ENCODE assay signal across 30 cellular contexts in the genomic region with DNA sequence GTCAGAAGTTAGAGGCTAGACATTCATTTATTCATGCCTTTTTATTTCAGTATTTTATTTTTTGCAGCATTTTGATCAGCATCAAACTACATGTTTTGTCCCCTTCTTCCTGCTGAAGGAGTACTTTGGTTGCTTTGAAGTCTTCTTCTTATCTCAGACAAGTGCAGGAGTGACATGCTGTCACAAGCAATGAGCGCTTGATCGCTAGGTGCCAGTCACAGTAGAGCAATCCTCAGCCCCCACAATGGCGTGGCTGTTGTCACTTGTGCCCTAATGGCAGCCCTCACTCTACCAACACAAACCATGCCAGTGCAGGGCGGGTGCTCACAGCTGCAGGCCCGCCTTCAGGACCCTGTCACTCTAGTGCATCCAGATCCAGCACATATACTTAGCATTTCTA.
"Had no signal": no experiment of that assay in that cellular context is flagged by ENCODE, and none has a peak within 500 bp of the region (broad histone marks: within the 10 kb centered on the region; RNA-seq: fewer than 3 reads in every experiment).

No MANE protein-coding gene starts in this region.

- H3K9me3 Mint-ChIP-seq: activated CD4-positive, alpha-beta memory T cell treated with anti-CD3 and anti-CD28 coated beads, Interleukin-2, amount 10 ng/mL, durations not matched to agents 7 days and 5 days; activated CD4-positive, alpha-beta T cell treated with anti-CD3 and anti-CD28 coated beads, Interleukin-2, amount 10 ng/mL, durations not matched to agents 7 days and 5 days; activated naive CD4-positive, alpha-beta T cell treated with anti-CD3 and anti-CD28 coated beads, Interleukin-2, amount 50 U/mL, for 72 hours; activated naive CD8-positive, alpha-beta T cell treated with anti-CD3 and anti-CD28 coated beads for 36 hours; activated T-cell treated with anti-CD3 and anti-CD28 coated beads, Interleukin-2, amount 50 U/mL, for 24 hours; activated T-helper 2 cell treated with anti-CD3 and anti-CD28 coated beads, Interferon-gamma antibody, Interleukin-2, Interleukin-4, amounts not matched to agents 10 μg/mL and 5 μg/mL and 100 μg/mL, durations not matched to agents 14 hours and 24 hours and 36 hours; brain; T-helper 1 cell treated with Interleukin-12 subunit alpha and Interleukin-12 subunit beta and Interleukin-4 antibody, amounts not matched to agents 30 μg/mL and 1 μg/mL, for 36 hours; T-helper 2 cell treated with Interferon-gamma antibody and Interleukin-4, amounts not matched to agents 5 μg/mL and 100 μg/mL, for 36 hours; WTC11 had no signal

- H3K4me1 ChIP-seq: adrenal gland had no signal

- H3K27me3 ChIP-seq: adrenal gland, ascending aorta, cardiac muscle cell had no signal

- H3K36me3 ChIP-seq: adrenal gland, ascending aorta had no signal

- DNase-seq: activated CD4-positive, alpha-beta memory T cell treated with anti-CD3 and anti-CD28 coated beads, Interleukin-2, amount 10 ng/mL, durations not matched to agents 7 days and 5 days; activated CD4-positive, alpha-beta T cell treated with anti-CD3 and anti-CD28 coated beads for 1 hour; activated CD4-positive, alpha-beta T cell treated with anti-CD3 and anti-CD28 coated beads, Interleukin-2, amount 10 ng/mL, durations not matched to agents 7 days and 5 days; activated CD4-positive, CD25-positive, alpha-beta regulatory T cell; activated CD8-positive, alpha-beta memory T cell treated with anti-CD3 and anti-CD28 coated beads for 24 hours; activated CD8-positive, alpha-beta memory T cell treated with anti-CD3 and anti-CD28 coated beads, Interleukin-2, amount 10 ng/mL, durations not matched to agents 7 days and 5 days; activated CD8-positive, alpha-beta memory T cell treated with anti-CD3 and anti-CD28 coated beads, Interleukin-2, amount 50 U/mL, for 48 hours; activated CD8-positive, alpha-beta T cell treated with anti-CD3 and anti-CD28 coated beads, Interleukin-2, amount 10 ng/mL, durations not matched to agents 7 days and 5 days; activated effector memory CD4-positive, alpha-beta T cell treated with Interleukin-2 at 50 U/mL for 16 hours; activated gamma-delta T cell; activated naive CD4-positive, alpha-beta T cell treated with anti-CD3 and anti-CD28 coated beads, Interleukin-2, amount 50 U/mL, for 16 hours; activated naive CD4-positive, alpha-beta T cell treated with Interleukin-2 at 50 U/mL for 16 hours; activated naive CD8-positive, alpha-beta T cell treated with anti-CD3 and anti-CD28 coated beads for 36 hours; activated T-cell treated with anti-CD3 and anti-CD28 coated beads, Interleukin-2, amount 50 U/mL, for 24 hours; amniotic stem cell; central memory CD4-positive, alpha-beta T cell; T-helper 1 cell; T-helper 2 cell; T-helper 9 cell had no signal

- H3K4me3 Mint-ChIP-seq: activated CD4-positive, alpha-beta memory T cell treated with anti-CD3 and anti-CD28 coated beads, Interleukin-2, amount 10 ng/mL, durations not matched to agents 7 days and 5 days; activated CD4-positive, alpha-beta T cell treated with anti-CD3 and anti-CD28 coated beads for 36 hours; activated CD4-positive, alpha-beta T cell treated with anti-CD3 and anti-CD28 coated beads, Interleukin-2, amount 10 ng/mL, durations not matched to agents 7 days and 5 days; activated CD8-positive, alpha-beta memory T cell treated with anti-CD3 and anti-CD28 coated beads, Interleukin-2, amount 10 ng/mL, durations not matched to agents 7 days and 5 days; activated CD8-positive, alpha-beta T cell treated with anti-CD3 and anti-CD28 coated beads, Interleukin-2, amount 10 ng/mL, durations not matched to agents 7 days and 5 days; activated naive CD8-positive, alpha-beta T cell treated with anti-CD3 and anti-CD28 coated beads for 36 hours; activated T-cell treated with anti-CD3 and anti-CD28 coated beads, Interleukin-2, amount 50 U/mL, for 24 hours; brain; T-helper 1 cell treated with Interleukin-12 subunit alpha and Interleukin-12 subunit beta and Interleukin-4 antibody, amounts not matched to agents 30 μg/mL and 1 μg/mL, for 36 hours; T-helper 2 cell treated with Interferon-gamma antibody and Interleukin-4, amounts not matched to agents 5 μg/mL and 100 μg/mL, for 36 hours; WTC11 had no signal

- H3K27ac Mint-ChIP-seq: activated CD4-positive, alpha-beta memory T cell treated with anti-CD3 and anti-CD28 coated beads, Interleukin-2, amount 10 ng/mL, durations not matched to agents 7 days and 5 days; activated CD4-positive, alpha-beta T cell treated with anti-CD3 and anti-CD28 coated beads for 36 hours; activated CD4-positive, alpha-beta T cell treated with anti-CD3 and anti-CD28 coated beads, Interleukin-2, amount 10 ng/mL, durations not matched to agents 7 days and 5 days; activated CD8-positive, alpha-beta memory T cell treated with anti-CD3 and anti-CD28 coated beads, Interleukin-2, amount 10 ng/mL, durations not matched to agents 7 days and 5 days; activated CD8-positive, alpha-beta T cell treated with anti-CD3 and anti-CD28 coated beads, Interleukin-2, amount 10 ng/mL, durations not matched to agents 7 days and 5 days; activated naive CD4-positive, alpha-beta T cell treated with anti-CD3 and anti-CD28 coated beads, Interleukin-2, amount 50 U/mL, for 72 hours; activated naive CD8-positive, alpha-beta T cell treated with anti-CD3 and anti-CD28 coated beads for 36 hours; activated T-cell treated with anti-CD3 and anti-CD28 coated beads, Interleukin-2, amount 50 U/mL, for 24 hours; activated T-helper 2 cell treated with anti-CD3 and anti-CD28 coated beads, Interferon-gamma antibody, Interleukin-2, Interleukin-4, amounts not matched to agents 10 μg/mL and 5 μg/mL and 100 μg/mL, durations not matched to agents 14 hours and 24 hours and 36 hours; T-helper 1 cell treated with Interleukin-12 subunit alpha and Interleukin-12 subunit beta and Interleukin-4 antibody, amounts not matched to agents 30 μg/mL and 1 μg/mL, for 36 hours; T-helper 2 cell treated with Interferon-gamma antibody and Interleukin-4, amounts not matched to agents 5 μg/mL and 100 μg/mL, for 36 hours; WTC11 had no signal

- H3K4me1 Mint-ChIP-seq: activated CD4-positive, alpha-beta memory T cell treated with anti-CD3 and anti-CD28 coated beads, Interleukin-2, amount 10 ng/mL, durations not matched to agents 7 days and 5 days; activated CD4-positive, alpha-beta T cell treated with anti-CD3 and anti-CD28 coated beads for 36 hours; activated CD4-positive, alpha-beta T cell treated with anti-CD3 and anti-CD28 coated beads, Interleukin-2, amount 10 ng/mL, durations not matched to agents 7 days and 5 days; activated CD8-positive, alpha-beta memory T cell treated with anti-CD3 and anti-CD28 coated beads, Interleukin-2, amount 10 ng/mL, durations not matched to agents 7 days and 5 days; activated naive CD8-positive, alpha-beta T cell treated with anti-CD3 and anti-CD28 coated beads for 36 hours had no signal

- H3K27ac ChIP-seq: adrenal gland, ascending aorta, cardiac muscle cell, WERI-Rb-1 had no signal

- H3K4me3 ChIP-seq: adrenal gland, ascending aorta, cardiac muscle cell had no signal

- H3K9me3 ChIP-seq: adrenal gland, ascending aorta had no signal

- H3K27me3 Mint-ChIP-seq: activated CD4-positive, alpha-beta memory T cell treated with anti-CD3 and anti-CD28 coated beads, Interleukin-2, amount 10 ng/mL, durations not matched to agents 7 days and 5 days; activated CD4-positive, alpha-beta T cell treated with anti-CD3 and anti-CD28 coated beads for 36 hours; activated CD4-positive, alpha-beta T cell treated with anti-CD3 and anti-CD28 coated beads, Interleukin-2, amount 10 ng/mL, durations not matched to agents 7 days and 5 days; activated CD8-positive, alpha-beta memory T cell treated with anti-CD3 and anti-CD28 coated beads, Interleukin-2, amount 10 ng/mL, durations not matched to agents 7 days and 5 days; activated T-cell treated with anti-CD3 and anti-CD28 coated beads, Interleukin-2, amount 50 U/mL, for 24 hours had no signal

- H3K36me3 Mint-ChIP-seq: activated CD8-positive, alpha-beta memory T cell treated with anti-CD3 and anti-CD28 coated beads, Interleukin-2, amount 10 ng/mL, durations not matched to agents 7 days and 5 days; activated naive CD4-positive, alpha-beta T cell treated with anti-CD3 and anti-CD28 coated beads, Interleukin-2, amount 50 U/mL, for 72 hours; activated naive CD8-positive, alpha-beta T cell treated with anti-CD3 and anti-CD28 coated beads for 36 hours; WTC11 had no signal
